1 cellular context compared by ENCODE assay signal in the genomic region with DNA sequence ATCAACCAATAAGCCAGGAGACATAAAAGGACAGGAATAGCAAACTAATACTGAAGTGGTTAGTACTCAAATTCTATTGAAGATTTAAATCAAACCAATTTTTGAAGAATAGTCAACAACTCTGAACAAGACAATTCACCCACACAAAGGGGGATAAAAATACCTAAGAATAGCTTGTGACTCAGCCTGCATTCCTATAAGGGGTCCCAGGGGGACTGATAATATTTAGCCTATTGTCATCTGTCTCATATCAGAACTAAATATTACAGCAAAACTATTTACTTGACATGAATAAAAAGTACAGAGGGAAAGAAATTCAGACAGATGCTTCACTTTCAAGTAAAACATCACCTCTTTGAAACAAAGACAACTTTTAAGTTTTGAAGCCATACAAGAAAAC.
TF ChIP-seq lines count a peak whose summit lies in the region.

No MANE protein-coding gene starts in this region.

TF ChIP-seq in endothelial cell of umbilical vein, 7 proteins besides CTCF, POLR2A, EP300 and RAD21 (continued from another document):
- TF ChIP-seq GATA2 (IDR thresholded peaks at IDR 0.05; ENCODE audit: insufficient read depth, insufficient read length, low read depth, low read length) (no peak), MYC (IDR thresholded peaks at IDR 0.05; ENCODE audit: low read depth, low read length) (no peak), EZH2 (IDR thresholded peaks at IDR 0.05; ENCODE audit: borderline replicate concordance, low read depth, low read length, severe bottlenecking) (no peak), JUN (IDR thresholded peaks at IDR 0.05; ENCODE audit: borderline replicate concordance, insufficient read depth, insufficient read length, low read depth) (peak; percentile 21)
